Comparison of ENCODE assay signal across 8 cellular contexts in genomic region chr2:47724221-47724981, GRCh38. TPM values are rescaled to one million over a fixed set of nuclear protein-coding genes. Genes with fewer than 3 reads are reported as not detected.
DNase-seq lines count a peak whose midpoint lies in the region; ATAC-seq, FAIRE-seq and TF ChIP-seq lines count a peak whose summit lies in the region.

No MANE protein-coding gene starts in this region.

- TF ChIP-seq CTCF in A549 (IDR thresholded peaks at IDR 0.05) = no peak

- H3K4me3 ChIP-seq in A549 = no peak overlapping the region

- no peak overlapping the region for H3K4me2 ChIP-seq in A549

- POLR2A ChIA-PET in A549 (lab: Yijun Ruan, JAX) = no interaction called here

- ATAC-seq in A549 (peak; percentile 56 to 59; a peak in 3 of 6 replicates), HG03135 (IDR thresholded peaks at IDR 0.05; ENCODE audit: unreplicated experiment) (peak; percentile 94)

- peak in 1 of 2 experiments; percentile 18 for DNase-seq in A549 (ENCODE audit: low read depth in 1 of 2, low spot score in 1 of 2)
- peak; percentile 48 for DNase-seq in GM19240 (ENCODE audit: insufficient read length, low spot score)
- DNase-seq in SKM-1 (lab: John Stamatoyannopoulos, UW; ENCODE audit: unreplicated experiment) = peak; percentile 67
- DNase-seq in NCI-H69 (lab: John Stamatoyannopoulos, UW) = no peak
- no peak for DNase-seq in C1 segment of cervical spinal cord (lab: John Stamatoyannopoulos, UW)
- DNase-seq in T-helper 9 cell = no peak
- DNase-seq in NCI-H1694 treated with DMSO at 0.1 percent for 48 hours (lab: John Stamatoyannopoulos, UW) = no peak

- FAIRE-seq in A549 (lab: Jason Lieb, UNC) = no peak

- TF ChIP-seq RAD21 in A549 (conservative IDR thresholded peaks at IDR 0.05 in 1 of 2, IDR thresholded peaks at IDR 0.05 in 1 of 2) = no peak

- no peaks in the 10 kb centered on the region for H3K9me3 ChIP-seq in A549

- CTCF ChIA-PET in A549 (lab: Yijun Ruan, JAX) = interaction anchor here (1.0 to 1.4 kb wide), 2 partner anchors 11 to 43 kb away, joined by 3 to 4 read pairs; no protein-coding TSS in a partner anchor

- TF ChIP-seq POLR2A in A549 (IDR thresholded peaks at IDR 0.05; ENCODE audit: low read length) = no peak

- WGBS in A549 (ENCODE audit: missing lambda C conversion rate) = 69% methylated on average over 9 of the region's 9 CpGs

- TF ChIP-seq EP300 in A549 (IDR thresholded peaks at IDR 0.05) = no peak

- no peaks in the 10 kb centered on the region for H3K4me1 ChIP-seq in A549

- H3K27ac ChIP-seq in A549 = no peak overlapping the region

TF ChIP-seq in A549, 52 proteins besides CTCF, POLR2A, EP300 and RAD21:
- TF ChIP-seq E2F6 (IDR thresholded peaks at IDR 0.05; ENCODE audit: borderline replicate concordance, low read depth) (no peak), EHMT2 (IDR thresholded peaks at IDR 0.05; ENCODE audit: low read depth) (no peak), HMGXB4 (CRISPR knock-in tag; IDR thresholded peaks at IDR 0.05; ENCODE audit: borderline replicate concordance) (no peak), TP53 (CRISPR knock-in tag; IDR thresholded peaks at IDR 0.05) (no peak), RNF2 (IDR thresholded peaks at IDR 0.05; ENCODE audit: borderline replicate concordance, low read depth) (no peak), HOXA7 (CRISPR knock-in tag; IDR thresholded peaks at IDR 0.05) (no peak), CBX2 (IDR thresholded peaks at IDR 0.05; ENCODE audit: borderline replicate concordance, low read depth) (no peak), JUN (IDR thresholded peaks at IDR 0.05) (no peak), FOSL2 (IDR thresholded peaks at IDR 0.05) (no peak), FOSL2 (CRISPR knock-in tag; IDR thresholded peaks at IDR 0.05) (no peak), GATA3 (IDR thresholded peaks at IDR 0.05; ENCODE audit: borderline replicate concordance) (no peak), EHF (CRISPR knock-in tag; IDR thresholded peaks at IDR 0.05) (no peak), CHD2 (IDR thresholded peaks at IDR 0.05; ENCODE audit: low read length, partially characterized antibody) (no peak), MAZ (IDR thresholded peaks at IDR 0.05; ENCODE audit: borderline replicate concordance, low read depth, low read length) (no peak), REST (IDR thresholded peaks at IDR 0.05) (no peak), ZSCAN20 (CRISPR knock-in tag; IDR thresholded peaks at IDR 0.05) (no peak), SMC3 (IDR thresholded peaks at IDR 0.05) (no peak), CEBPB (IDR thresholded peaks at IDR 0.05) (no peak), BHLHE40 (IDR thresholded peaks at IDR 0.05; ENCODE audit: low read depth, low read length) (no peak), PHF8 (IDR thresholded peaks at IDR 0.05; ENCODE audit: borderline replicate concordance, low read depth) (no peak), MAX (IDR thresholded peaks at IDR 0.05) (no peak)

RNA-seq across cellular contexts. Expression of gene MSH6, which starts 58.5 kb away (rescaled TPM):
- polyA plus RNA-seq in A549 (2011; rRNA removed) (85.5 and 108 TPM in 2 replicates), A549 (2017; fragmentation: RNase III; extraction: RNeasy Plus Mini Kit Qiagen cat#74134 plus additional on column Dnase treatment) (80.5 to 89.8 TPM (median 82.7 TPM) in 3 replicates)
- polyA plus RNA-seq in A549 (2012; cell fraction: cytosol; rRNA removed) = 18.8 and 21.6 TPM in 2 replicates
- 51.0 and 60.9 TPM in 2 replicates for polyA plus RNA-seq in A549 (2012; cell fraction: nucleus; rRNA removed)
- polyA minus RNA-seq in A549 (2011; rRNA and poly(A)+ RNA removed) = 42.1 and 49.4 TPM in 2 replicates

Comparison
In these comparisons a context has a peak if more than half of its experiments do, and no peak if none do; other contexts are left out.
1. DNase-seq: peak in GM19240 (single experiment) and SKM-1 (single experiment); none in NCI-H69 (single experiment), C1 segment of cervical spinal cord (0 of 14), T-helper 9 cell (single experiment) and NCI-H1694 treated with DMSO at 0.1 percent for 48 hours (single experiment).